Comparison of ENCODE assay signal across 7 cellular contexts in the genomic region with DNA sequence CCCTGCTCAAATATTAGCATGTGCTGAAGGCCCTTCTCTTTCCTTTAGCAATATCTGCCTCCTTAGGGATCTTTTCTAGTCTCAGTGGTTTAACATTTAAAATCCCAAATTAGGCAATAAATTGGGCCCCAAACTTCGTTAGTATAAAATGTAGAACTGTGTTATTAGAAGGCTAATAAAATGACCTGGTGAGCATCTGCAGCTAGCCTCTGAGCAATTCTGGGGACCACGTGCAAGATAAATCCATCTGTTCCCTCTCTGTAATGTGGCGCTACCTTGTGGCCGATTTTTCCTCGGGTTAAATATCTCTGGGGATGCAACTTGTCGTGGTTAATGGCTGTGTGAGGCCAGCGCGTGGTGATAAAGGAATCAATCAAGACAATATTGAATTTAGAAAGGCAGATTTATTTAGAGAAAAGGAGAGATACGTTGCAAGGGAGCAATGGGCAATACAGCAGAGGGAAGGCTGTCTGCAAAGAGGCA. TPM values are rescaled to one million over a fixed set of nuclear protein-coding genes. Genes with fewer than 3 reads are reported as not detected.
DNase-seq lines count a peak whose midpoint lies in the region; TF ChIP-seq lines count a peak whose summit lies in the region.

No MANE protein-coding gene starts in this region.

- no peak overlapping the region for H3K9ac ChIP-seq in mesendoderm (ENCODE audit: low read length)

- H3K27ac ChIP-seq in VCaP (no peak overlapping the region), mesendoderm (ENCODE audit: low read depth, low read length) (no peak overlapping the region)

- no peak overlapping the region for H2BK15ac ChIP-seq in mesendoderm (replicated peaks; ENCODE audit: low read depth)

- H3K18ac ChIP-seq in mesendoderm (ENCODE audit: low read length): no peak overlapping the region

- H3K36me3 ChIP-seq in mesendoderm (ENCODE audit: control insufficient read depth, insufficient read depth, low read length): no peaks in the 10 kb centered on the region

- H3K27me3 ChIP-seq in mesendoderm (ENCODE audit: insufficient read depth, low read length, poor library complexity): no peaks in the 10 kb centered on the region

- H2AK5ac ChIP-seq in mesendoderm (ENCODE audit: low read length): no peak overlapping the region

- no peak overlapping the region for H2BK5ac ChIP-seq in mesendoderm (ENCODE audit: low read length)

- no peaks in the 10 kb centered on the region for H3K79me2 ChIP-seq in mesendoderm (ENCODE audit: control insufficient read depth, insufficient read depth, low read length)

- no peak overlapping the region for H3K23ac ChIP-seq in mesendoderm (ENCODE audit: low read length)

- in situ Hi-C loops in GM13976 (cut with MboI; ENCODE audit: low sequenced_read_pairs, unreplicated experiment): no loop called here

- no peak for DNase-seq in GM13976 (ENCODE audit: low spot score)
- DNase-seq in NCI-H1930 (lab: John Stamatoyannopoulos, UW): peak; percentile 22 to 50
- DNase-seq in mesendoderm: peak; percentile 45
- DNase-seq in RPMI8226: no peak
- no peak for DNase-seq in ecto neural progenitor cell (ENCODE audit: low spot score)
- no peak for DNase-seq in dedifferentiated amniotic fluid mesenchymal stem cell (ENCODE audit: extremely low spot score)

- H4K8ac ChIP-seq in mesendoderm (ENCODE audit: low read depth, low read length): no peak overlapping the region

- H3K4me1 ChIP-seq in mesendoderm (ENCODE audit: control insufficient read depth, low read depth, low read length): no peaks in the 10 kb centered on the region

- whole genome bisulfite sequencing in mesendoderm (ENCODE audit: extremely low coverage, insufficient coverage, low lambda C conversion rate): no CpG with 5 or more reads among the region's 9 CpGs

- H4K5ac ChIP-seq in mesendoderm (ENCODE audit: low read length): no peak overlapping the region

- H3K4me2 ChIP-seq in mesendoderm (ENCODE audit: low read length): no peak overlapping the region

- no peak overlapping the region for H3K56ac ChIP-seq in mesendoderm (ENCODE audit: low read length)

- H3K79me1 ChIP-seq in mesendoderm (ENCODE audit: low read length): no peaks in the 10 kb centered on the region

- H2BK120ac ChIP-seq in mesendoderm (ENCODE audit: low read depth, low read length): no peak overlapping the region

- no peak overlapping the region for H3K4me3 ChIP-seq in mesendoderm (ENCODE audit: low read length)

- H3K4ac ChIP-seq in mesendoderm (ENCODE audit: low read depth, low read length): no peak overlapping the region

- TF ChIP-seq CTCF in GM13976 (IDR thresholded peaks at IDR 0.05; ENCODE audit: borderline replicate concordance, control extremely low read depth, extremely low read depth, insufficient read depth, missing control alignments) (peak; percentile 17), VCaP (conservative IDR thresholded peaks at IDR 0.05) (peak; percentile 65)

RNA-seq across cellular contexts. Expression of gene IL36G, which starts 18.7 kb away (rescaled TPM):
- not detected for polyA plus RNA-seq in mesendoderm (2013, experiment 1 of 2)
- not detected for polyA plus RNA-seq in mesendoderm (2013, experiment 2 of 2)

RNA-seq across cellular contexts. Expression of gene IL36A, which starts 46.1 kb away (rescaled TPM):
- polyA plus RNA-seq in mesendoderm (2013, experiment 1 of 2): not detected
- polyA plus RNA-seq in mesendoderm (2013, experiment 2 of 2): not detected

RNA-seq across cellular contexts. Expression of gene IL37, which starts 48.2 kb away (rescaled TPM):
- polyA plus RNA-seq in mesendoderm (2013, experiment 1 of 2): not detected
- not detected for polyA plus RNA-seq in mesendoderm (2013, experiment 2 of 2)

Comparison
In these comparisons a context has a peak if more than half of its experiments do, and no peak if none do; other contexts are left out.
1. DNase-seq: peak in NCI-H1930 (2 of 2) and mesendoderm (single experiment); none in GM13976 (single experiment), RPMI8226 (single experiment), ecto neural progenitor cell (single experiment) and dedifferentiated amniotic fluid mesenchymal stem cell (single experiment).